Comparison of ENCODE assay signal across 25 cellular contexts in the genomic region with DNA sequence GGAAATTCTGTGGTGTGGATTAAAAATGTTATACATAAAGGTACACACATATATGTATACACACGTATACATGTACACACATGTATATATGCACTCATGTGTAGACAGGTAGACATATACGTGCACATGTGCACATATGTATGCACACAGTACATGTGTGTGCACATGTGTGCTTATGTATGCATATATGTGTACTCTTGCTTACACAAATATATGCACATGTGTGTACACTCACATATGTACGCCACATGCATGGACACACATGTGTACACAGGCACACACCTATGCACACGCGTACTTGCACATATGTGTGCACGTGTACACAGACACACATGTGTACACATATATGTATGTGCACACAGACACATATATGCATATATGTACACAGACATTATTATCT.
DNase-seq lines count a peak whose midpoint lies in the region; ATAC-seq, FAIRE-seq and TF ChIP-seq lines count a peak whose summit lies in the region.
"Had no signal": no experiment of that assay in that cellular context is flagged by ENCODE, and none has a peak within 500 bp of the region (broad histone marks: within the 10 kb centered on the region; RNA-seq: fewer than 3 reads in every experiment).

No MANE protein-coding gene starts in this region.

- H3K9me2 ChIP-seq in GM23338 (ENCODE audit: insufficient read depth) = no peaks in the 10 kb centered on the region

- FAIRE-seq in HepG2 (lab: Jason Lieb, UNC) = no peak
- FAIRE-seq: A549, GM12878, GM12892, GM18507 had no signal

- intact Hi-C loops in HepG2 (cut with micrococcal nuclease; ENCODE audit: unreplicated experiment) (no loop called here), right lobe of liver (cut with DNase I) (no loop called here)

- no peak overlapping the region for H3K18ac ChIP-seq in neuronal stem cell (ENCODE audit: low read length)

- POLR2A ChIA-PET in HepG2 (lab: Yijun Ruan, JAX) = no interaction called here

- H3K9me3 ChIP-seq in HepG2 (ENCODE audit: low read length) (no peaks in the 10 kb centered on the region), right lobe of liver (no peaks in the 10 kb centered on the region), neuronal stem cell (replicated peaks in 1 of 2; ENCODE audit: control insufficient read depth in 2 of 2, insufficient read depth in 1 of 2, low read depth in 1 of 2, low read length in 2 of 2) (peaks cover 0 to 5% of the 10 kb centered on the region in 2 donors)
- H3K9me3 ChIP-seq: A549; BLaER1 treated with 17β-estradiol and CSF1 and Interleukin-3, amounts not matched to agents 10 nM and 100 nM; Caco-2 had no signal

- H3K14ac ChIP-seq in neuronal stem cell (ENCODE audit: low read length) = peak overlapping the region; percentile 14

- in situ Hi-C loops in HepG2 (cut with HindIII; ENCODE audit: extremely low pct_ligation_motif_present, low pct_unique_long_range_greater_than_20kb) = no loop called here

- no peak for DNase-seq in HepG2 (ENCODE audit: low spot score)
- no peak for DNase-seq in right lobe of liver
- DNase-seq in neuronal stem cell (ENCODE audit: low spot score) = no peak
- DNase-seq in GM23338 (ENCODE audit: low spot score) = no peak
- DNase-seq: AML-193; Caco-2; Calu3; CD4-positive, alpha-beta T cell; CD8-positive, alpha-beta T cell; DMS 273 treated with DMSO at 0.1 percent for 48 hours; DMS153; DMS53; DMS79; DND-41; EL; GDM1 had no signal

- no peaks in the 10 kb centered on the region for H3K36me3 ChIP-seq in HepG2 (replicated peaks in 1 of 2; ENCODE audit: control insufficient read depth in 1 of 2, insufficient read depth in 2 of 2, low read length in 2 of 2)
- H3K36me3 ChIP-seq in right lobe of liver = no peaks in the 10 kb centered on the region
- H3K36me3 ChIP-seq in neuronal stem cell (replicated peaks in 1 of 2; ENCODE audit: control insufficient read depth in 2 of 2, insufficient read depth in 2 of 2, low read length in 2 of 2) = no peaks in the 10 kb centered on the region
- H3K36me3 ChIP-seq in GM23338 (ENCODE audit: insufficient read depth) = no peaks in the 10 kb centered on the region
- H3K36me3 ChIP-seq: BLaER1 treated with 17β-estradiol and CSF1 and Interleukin-3, amounts not matched to agents 10 nM and 100 nM had no signal

- BruUV-seq in HepG2 (replicated peaks; lab: Mats Ljungman, UMichigan) = no TSS peak

- 57% methylated on average over 6 of the region's 6 CpGs for WGBS in HepG2 (ENCODE audit: low lambda C conversion rate)
- 60% methylated on average over 6 of the region's 6 CpGs for WGBS in right lobe of liver (ENCODE audit: insufficient coverage, low coverage, low lambda C conversion rate, missing lambda C conversion rate)
- WGBS in neuronal stem cell (ENCODE audit: extremely low coverage in 2 of 2, insufficient read length in 2 of 2, insufficient replicate concordance in 1 of 2), 2 donors = no CpG with 5 or more reads among the region's 6 CpGs

- peaks cover 9% of the 10 kb centered on the region for H3F3A ChIP-seq in GM23338 (replicated peaks; ENCODE audit: low read depth)

- TF ChIP-seq EP300 in HepG2 (IDR thresholded peaks at IDR 0.05; ENCODE audit: low read depth in 2 of 2, low read length in 2 of 2) (no peak), HepG2 (CRISPR knock-in tag; IDR thresholded peaks at IDR 0.05; ENCODE audit: borderline replicate concordance) (no peak)

- no peak overlapping the region for H2AK5ac ChIP-seq in neuronal stem cell (ENCODE audit: low read depth, low read length)

- H3K36me3 Mint-ChIP-seq in GM23338 (ENCODE audit: low read depth) = peaks cover 41% of the 10 kb centered on the region
- H3K36me3 Mint-ChIP-seq: CD8-positive, alpha-beta T cell had no signal

- CTCF ChIA-PET in HepG2 (lab: Yijun Ruan, JAX; ENCODE audit: low intra/inter-chr PET ratio, low total read pairs) = no interaction called here

- no peak overlapping the region for H2AFZ ChIP-seq in HepG2 (ENCODE audit: low read length)
- no peak overlapping the region for H2AFZ ChIP-seq in neuronal stem cell (ENCODE audit: low read length)
- H2AFZ ChIP-seq in GM23338 = no peak overlapping the region

- no peak overlapping the region for H4K91ac ChIP-seq in neuronal stem cell (ENCODE audit: low read depth, low read length, poor library complexity)

- H2BK5ac ChIP-seq in neuronal stem cell (ENCODE audit: low read length) = no peak overlapping the region

- H3K79me2 ChIP-seq in HepG2 (ENCODE audit: insufficient read depth, low read length) (no peaks in the 10 kb centered on the region), GM23338 (replicated peaks; ENCODE audit: insufficient read depth) (no peaks in the 10 kb centered on the region)

- H3K79me1 ChIP-seq in neuronal stem cell (ENCODE audit: low read depth, low read length) = no peaks in the 10 kb centered on the region

- no peak overlapping the region for H2BK120ac ChIP-seq in neuronal stem cell (ENCODE audit: low read depth, low read length)

- H3K9ac ChIP-seq in HepG2 (ENCODE audit: insufficient read depth, low read depth, low read length) (no peak overlapping the region), neuronal stem cell (ENCODE audit: low read depth, low read length, poor library complexity) (no peak overlapping the region)
- H3K9ac ChIP-seq: BLaER1 treated with 17β-estradiol and CSF1 and Interleukin-3, amounts not matched to agents 10 nM and 100 nM had no signal

- H3K23ac ChIP-seq in neuronal stem cell (ENCODE audit: low read depth, low read length, poor library complexity) = no peak overlapping the region

- H3K4me1 Mint-ChIP-seq in GM23338 = no peaks in the 10 kb centered on the region
- H3K4me1 Mint-ChIP-seq: B cell had no signal

- H3K4me2 ChIP-seq in HepG2 (ENCODE audit: low read depth, low read length) (no peak overlapping the region), neuronal stem cell (ENCODE audit: insufficient read depth, low read length, poor library complexity, severe bottlenecking) (no peak overlapping the region), GM23338 (no peak overlapping the region)
- H3K4me2 ChIP-seq: A549; BLaER1 treated with 17β-estradiol and CSF1 and Interleukin-3, amounts not matched to agents 10 nM and 100 nM had no signal

- H3K27ac ChIP-seq in HepG2 (ENCODE audit: extremely low read length, insufficient read depth, low read length) = no peak overlapping the region
- H3K27ac ChIP-seq in right lobe of liver = no peak overlapping the region
- H3K27ac ChIP-seq in neuronal stem cell (replicated peaks; ENCODE audit: low read length) = no peak overlapping the region
- no peak overlapping the region for H3K27ac ChIP-seq in GM23338 (ENCODE audit: low read depth)
- H3K27ac ChIP-seq: 22Rv1; A549; BLaER1 treated with 17β-estradiol and CSF1 and Interleukin-3, amounts not matched to agents 10 nM and 100 nM; C4-2B had no signal

- no peak overlapping the region for H3K4ac ChIP-seq in neuronal stem cell (ENCODE audit: low read length)

- H3K4me1 ChIP-seq in HepG2 (ENCODE audit: insufficient read depth, low read length) = no peaks in the 10 kb centered on the region
- H3K4me1 ChIP-seq in right lobe of liver = no peaks in the 10 kb centered on the region
- H3K4me1 ChIP-seq in neuronal stem cell (ENCODE audit: control insufficient read depth in 2 of 2, insufficient read depth in 1 of 2, low read depth in 1 of 2, low read length in 2 of 2) = no peaks in the 10 kb centered on the region
- no peaks in the 10 kb centered on the region for H3K4me1 ChIP-seq in GM23338 (ENCODE audit: insufficient read depth)
- H3K4me1 ChIP-seq: A549; BLaER1 treated with 17β-estradiol and CSF1 and Interleukin-3, amounts not matched to agents 10 nM and 100 nM; Caco-2 had no signal

- ATAC-seq in HepG2 (no peak), right lobe of liver (no peak), GM23338 (no peak), HG03175 (IDR thresholded peaks at IDR 0.05; ENCODE audit: unreplicated experiment) (no peak)
- ATAC-seq: A549; CD8-positive, alpha-beta T cell; GM12878 had no signal

- H4K8ac ChIP-seq in neuronal stem cell (ENCODE audit: low read depth, low read length) = peak overlapping the region; percentile 78

- no peak for TF ChIP-seq RAD21 in HepG2 (CRISPR knock-in tag; IDR thresholded peaks at IDR 0.05)

- H4K20me1 ChIP-seq in HepG2 (ENCODE audit: insufficient read depth, low read length) = no peaks in the 10 kb centered on the region
- H4K20me1 ChIP-seq in GM23338 (replicated peaks; ENCODE audit: insufficient read depth) = no peaks in the 10 kb centered on the region
- H4K20me1 ChIP-seq: BLaER1 treated with 17β-estradiol and CSF1 and Interleukin-3, amounts not matched to agents 10 nM and 100 nM had no signal

- H3K27me3 ChIP-seq in HepG2 (ENCODE audit: control insufficient read depth in 1 of 2, insufficient read depth in 2 of 2, low read length in 2 of 2) (peaks cover 0 to 5% of the 10 kb centered on the region in 2 experiments; a peak in 1 of 5 replicates), right lobe of liver (no peaks in the 10 kb centered on the region), neuronal stem cell (ENCODE audit: control insufficient read depth in 3 of 3, insufficient read depth in 3 of 3, low read depth in 1 of 3, low read length in 3 of 3) (no peaks in the 10 kb centered on the region), GM23338 (ENCODE audit: insufficient read depth) (no peaks in the 10 kb centered on the region)
- H3K27me3 ChIP-seq: BLaER1 treated with 17β-estradiol and CSF1 and Interleukin-3, amounts not matched to agents 10 nM and 100 nM had no signal

- H2BK12ac ChIP-seq in neuronal stem cell (ENCODE audit: low read length) = no peak overlapping the region

- no peak overlapping the region for H3K4me3 Mint-ChIP-seq in GM23338
- H3K4me3 Mint-ChIP-seq: B cell; CD4-positive, alpha-beta T cell; CD8-positive, alpha-beta T cell had no signal

- TF ChIP-seq POLR2A in HepG2 (IDR thresholded peaks at IDR 0.05; ENCODE audit: insufficient read depth in 1 of 2, low read depth in 2 of 2, low read length in 2 of 2) (no peak), right lobe of liver (IDR thresholded peaks at IDR 0.05) (no peak)

- H3K27ac Mint-ChIP-seq in GM23338 = no peak overlapping the region
- H3K27ac Mint-ChIP-seq: B cell; CD4-positive, alpha-beta T cell; CD8-positive, alpha-beta T cell had no signal

- no peak overlapping the region for H3K4me3 ChIP-seq in HepG2 (replicated peaks in 1 of 3; ENCODE audit: insufficient read depth in 1 of 3, low read depth in 2 of 3, low read length in 3 of 3)
- no peak overlapping the region for H3K4me3 ChIP-seq in right lobe of liver
- H3K4me3 ChIP-seq in neuronal stem cell (ENCODE audit: low read length in 2 of 2) = no peak overlapping the region
- H3K4me3 ChIP-seq in GM23338 = no peak overlapping the region
- H3K4me3 ChIP-seq: A549; BLaER1 treated with 17β-estradiol and CSF1 and Interleukin-3, amounts not matched to agents 10 nM and 100 nM; GM12878 had no signal

- H3K9me3 Mint-ChIP-seq in GM23338 = peaks cover 85% of the 10 kb centered on the region
- H3K9me3 Mint-ChIP-seq: CD4-positive, alpha-beta T cell had no signal

- H3K27me3 Mint-ChIP-seq in GM23338 (ENCODE audit: insufficient read depth, low read depth, poor library complexity) = peaks cover 4% of the 10 kb centered on the region
- H3K27me3 Mint-ChIP-seq: B cell had no signal

- H2BK15ac ChIP-seq in neuronal stem cell (ENCODE audit: low read length) = no peak overlapping the region

- TF ChIP-seq CTCF in HepG2 (CRISPR knock-in tag; IDR thresholded peaks at IDR 0.05) (no peak), right lobe of liver (IDR thresholded peaks at IDR 0.05) (no peak), GM23338 (conservative IDR thresholded peaks at IDR 0.05; ENCODE audit: low read depth in 2 of 2) (no peak)

TF ChIP-seq in GM23338, 12 proteins besides CTCF, POLR2A, EP300 and RAD21 (continues in another document):
- no peak for TF ChIP-seq ZNF331 (CRISPR knock-in tag; IDR thresholded peaks at IDR 0.05; ENCODE audit: low read depth)
